ENCODE assay signal across 17 cellular contexts in genomic region chr4:108146346-108146745, GRCh38. TPM values are rescaled to one million over a fixed set of nuclear protein-coding genes. Genes with fewer than 3 reads are reported as not detected.
"Had no signal": no experiment of that assay in that cellular context is flagged by ENCODE, and none has a peak within 500 bp of the region (broad histone marks: within the 10 kb centered on the region; RNA-seq: fewer than 3 reads in every experiment).

No MANE protein-coding gene starts in this region.

- H3K27ac Mint-ChIP-seq: activated B cell treated with CpG ODN at 0.5 μM for 24 hours, immature natural killer cell, natural killer cell, progenitor cell of endocrine pancreas had no signal

- H3K4me1 Mint-ChIP-seq: activated B cell treated with CpG ODN at 0.5 μM for 24 hours had no signal

- H3K4me3 ChIP-seq: ascending aorta, dorsolateral prefrontal cortex, esophagus squamous epithelium, lower lobe of right lung, SJSA1, transverse colon had no signal

- H3K27me3 ChIP-seq: ascending aorta, esophagus squamous epithelium, SJSA1, transverse colon had no signal

- H3K4me3 Mint-ChIP-seq: activated B cell treated with CpG ODN at 0.5 μM for 24 hours, immature natural killer cell, natural killer cell had no signal

- H3K4me1 ChIP-seq: ascending aorta, esophagus squamous epithelium, lower lobe of right lung, transverse colon had no signal

- H3K27ac ChIP-seq: ascending aorta, dorsolateral prefrontal cortex, esophagus squamous epithelium, lower lobe of right lung, SJSA1, transverse colon had no signal

- H3K9me3 ChIP-seq: ascending aorta, esophagus squamous epithelium, lower lobe of right lung, SJSA1, transverse colon had no signal

- H3K36me3 ChIP-seq: ascending aorta, esophagus squamous epithelium, lower lobe of right lung, transverse colon had no signal

- H3K36me3 Mint-ChIP-seq: immature natural killer cell, natural killer cell had no signal

- ATAC-seq: lower lobe of right lung, natural killer cell, right cardiac atrium had no signal

- H3K9me3 Mint-ChIP-seq: activated B cell treated with CpG ODN at 0.5 μM for 24 hours, immature natural killer cell, natural killer cell had no signal

- DNase-seq: activated B cell treated with CpG ODN at 0.5 μM for 24 hours, dorsolateral prefrontal cortex, esophagus squamous epithelium, foreskin fibroblast, immature natural killer cell, lower lobe of right lung, natural killer cell, occipital lobe, right cardiac atrium, small intestine, substantia nigra, SW 1271, transverse colon had no signal

RNA-seq across cellular contexts. Expression of gene LEF1, which starts 22.4 kb away (rescaled TPM):
- total RNA-seq: ascending aorta, bronchial epithelial cell had no signal
